Comparison of ENCODE assay signal across 23 cellular contexts in genomic region chr15:69754313-69754712, GRCh38.
A peak's percentile ranks its signal among the peaks of the same experiment; 100 is the strongest.
DNase-seq lines count a peak whose midpoint lies in the region; ATAC-seq and TF ChIP-seq lines count a peak whose summit lies in the region.
"Had no signal": no experiment of that assay in that cellular context is flagged by ENCODE, and none has a peak within 500 bp of the region (broad histone marks: within the 10 kb centered on the region; RNA-seq: fewer than 3 reads in every experiment).

No MANE protein-coding gene starts in this region.

- H3K27ac Mint-ChIP-seq in activated naive CD4-positive, alpha-beta T cell treated with anti-CD3 and anti-CD28 coated beads for 36 hours = peak overlapping the region; percentile 97
- peak overlapping the region; percentile 87 for H3K27ac Mint-ChIP-seq in activated T-helper 1 cell treated with anti-CD3 and anti-CD28 coated beads, Interleukin-12 subunit alpha, Interleukin-12 subunit beta, Interleukin-2, Interleukin-4 antibody, amounts not matched to agents 30 ng/mL and 10 ng/mL and 1 ng/mL, durations not matched to agents 14 hours and 24 hours and 36 hours
- H3K27ac Mint-ChIP-seq: progenitor cell of endocrine pancreas had no signal

- H3K79me2 ChIP-seq in KMS-11 (ENCODE audit: insufficient read depth, low read depth) = no peaks in the 10 kb centered on the region

- H3K27me3 ChIP-seq in KMS-11 (ENCODE audit: insufficient read depth, low read depth) = no peaks in the 10 kb centered on the region
- no peaks in the 10 kb centered on the region for H3K27me3 ChIP-seq in neutrophil
- H3K27me3 ChIP-seq: brain microvascular endothelial cell, right lobe of liver, upper lobe of right lung had no signal

- DNase-seq in activated naive CD4-positive, alpha-beta T cell treated with anti-CD3 and anti-CD28 coated beads for 36 hours = no peak
- no peak for DNase-seq in activated naive CD4-positive, alpha-beta T cell (lab: John Stamatoyannopoulos, UW)
- no peak for DNase-seq in activated T-helper 1 cell treated with anti-CD3 and anti-CD28 coated beads, Interleukin-12 subunit alpha, Interleukin-12 subunit beta, Interleukin-2, Interleukin-4 antibody, amounts not matched to agents 30 ng/mL and 10 ng/mL and 1 ng/mL, durations not matched to agents 14 hours and 24 hours and 36 hours (ENCODE audit: low spot score)
- DNase-seq: activated CD4-positive, alpha-beta T cell treated with anti-CD3 and anti-CD28 coated beads for 4 hours; brain microvascular endothelial cell; DMS 273 treated with DMSO at 0.1 percent for 48 hours; EL; KG1; NCI-H446 treated with DMSO at 0.1 percent for 48 hours; right lobe of liver; stimulated activated CD4-positive, alpha-beta T cell treated with anti-CD3 and anti-CD28 coated beads, Interleukin-2, amount 100 ng/mL, for 48 hours; substantia nigra; upper lobe of right lung had no signal

- H3K4me2 ChIP-seq in KMS-11 = peak overlapping the region; percentile 75

- H3K27me3 Mint-ChIP-seq in activated naive CD4-positive, alpha-beta T cell treated with anti-CD3 and anti-CD28 coated beads for 36 hours (ENCODE audit: low read depth) = peaks cover 4% of the 10 kb centered on the region
- peaks cover 2% of the 10 kb centered on the region for H3K27me3 Mint-ChIP-seq in activated T-helper 1 cell treated with anti-CD3 and anti-CD28 coated beads, Interleukin-12 subunit alpha, Interleukin-12 subunit beta, Interleukin-2, Interleukin-4 antibody, amounts not matched to agents 30 ng/mL and 10 ng/mL and 1 ng/mL, durations not matched to agents 14 hours and 24 hours and 36 hours (ENCODE audit: insufficient read depth)
- H3K27me3 Mint-ChIP-seq: memory B cell had no signal

- H3K36me3 ChIP-seq in KMS-11 (ENCODE audit: insufficient read depth) (no peaks in the 10 kb centered on the region), neutrophil (no peaks in the 10 kb centered on the region)
- H3K36me3 ChIP-seq: brain microvascular endothelial cell, right lobe of liver, upper lobe of right lung had no signal

- no peaks in the 10 kb centered on the region for H4K20me1 ChIP-seq in KMS-11 (ENCODE audit: insufficient read depth)

- no peak overlapping the region for H2AFZ ChIP-seq in KMS-11 (ENCODE audit: low read depth)

- H3K36me3 Mint-ChIP-seq in activated naive CD4-positive, alpha-beta T cell treated with anti-CD3 and anti-CD28 coated beads for 36 hours (ENCODE audit: low read depth) = peaks cover 14% of the 10 kb centered on the region
- peaks cover 46% of the 10 kb centered on the region for H3K36me3 Mint-ChIP-seq in activated T-helper 1 cell treated with anti-CD3 and anti-CD28 coated beads, Interleukin-12 subunit alpha, Interleukin-12 subunit beta, Interleukin-2, Interleukin-4 antibody, amounts not matched to agents 30 ng/mL and 10 ng/mL and 1 ng/mL, durations not matched to agents 14 hours and 24 hours and 36 hours (ENCODE audit: low read depth)

- CTCF ChIA-PET in activated naive CD4-positive, alpha-beta T cell treated with anti-CD3 and anti-CD28 coated beads for 36 hours (lab: Charles Lee) = interaction anchor here (3.2 kb wide), 1 partner anchor 11 kb away, joined by 9 read pairs; no protein-coding TSS in a partner anchor

- peak overlapping the region; percentile 44 for H3K4me3 Mint-ChIP-seq in activated naive CD4-positive, alpha-beta T cell treated with anti-CD3 and anti-CD28 coated beads for 36 hours
- H3K4me3 Mint-ChIP-seq in activated T-helper 1 cell treated with anti-CD3 and anti-CD28 coated beads, Interleukin-12 subunit alpha, Interleukin-12 subunit beta, Interleukin-2, Interleukin-4 antibody, amounts not matched to agents 30 ng/mL and 10 ng/mL and 1 ng/mL, durations not matched to agents 14 hours and 24 hours and 36 hours = peak overlapping the region; percentile 55
- H3K4me3 Mint-ChIP-seq: memory B cell had no signal

- peaks cover 91% of the 10 kb centered on the region for H3K4me1 Mint-ChIP-seq in activated naive CD4-positive, alpha-beta T cell treated with anti-CD3 and anti-CD28 coated beads for 36 hours (ENCODE audit: low read depth)
- peaks cover 72% of the 10 kb centered on the region for H3K4me1 Mint-ChIP-seq in activated T-helper 1 cell treated with anti-CD3 and anti-CD28 coated beads, Interleukin-12 subunit alpha, Interleukin-12 subunit beta, Interleukin-2, Interleukin-4 antibody, amounts not matched to agents 30 ng/mL and 10 ng/mL and 1 ng/mL, durations not matched to agents 14 hours and 24 hours and 36 hours (ENCODE audit: low read depth)

- H3K4me1 ChIP-seq in KMS-11 (ENCODE audit: low read depth, poor library complexity, severe bottlenecking) (peaks cover 76% of the 10 kb centered on the region), neutrophil (ENCODE audit: control insufficient read depth in 1 of 2, insufficient read depth in 1 of 2, low read depth in 1 of 2, low read length in 1 of 2) (peaks cover 78 to 100% of the 10 kb centered on the region in 2 experiments)
- H3K4me1 ChIP-seq: right lobe of liver had no signal

- no peaks in the 10 kb centered on the region for H3K9me3 ChIP-seq in neutrophil
- H3K9me3 ChIP-seq: right lobe of liver, upper lobe of right lung had no signal

- ATAC-seq in HG02852 (IDR thresholded peaks at IDR 0.05; ENCODE audit: unreplicated experiment) = no peak
- no peak for ATAC-seq in GM21381 (IDR thresholded peaks at IDR 0.05; ENCODE audit: unreplicated experiment)
- ATAC-seq: GM12878, left lobe of liver, right lobe of liver, upper lobe of right lung had no signal

- H3K27ac ChIP-seq in KMS-11 (no peak overlapping the region), neutrophil (peak overlapping the region; percentile 98)
- H3K27ac ChIP-seq: brain microvascular endothelial cell, C4-2B, right lobe of liver, RWPE1, upper lobe of right lung had no signal

- intact Hi-C loops in activated naive CD4-positive, alpha-beta T cell treated with anti-CD3 and anti-CD28 coated beads for 36 hours (cut with micrococcal nuclease) = loop anchor here (2.0 to 10.0 kb wide), 2 partner anchors 14 to 220 kb away; no protein-coding TSS in a partner anchor
- intact Hi-C loops in activated T-helper 1 cell treated with anti-CD3 and anti-CD28 coated beads, Interleukin-12 subunit alpha, Interleukin-12 subunit beta, Interleukin-2, Interleukin-4 antibody, amounts not matched to agents 30 ng/mL and 10 ng/mL and 1 ng/mL, durations not matched to agents 14 hours and 24 hours and 36 hours (cut with micrococcal nuclease) = loop anchor here (2.0 to 10.0 kb wide), 3 partner anchors 26 to 940 kb away; no protein-coding TSS in a partner anchor

- H3K4me3 ChIP-seq in KMS-11 (IDR thresholded peaks at IDR 0.05; ENCODE audit: insufficient read depth, low read depth, low read length) (no peak overlapping the region), neutrophil (ENCODE audit: low read depth in 1 of 2, low read length in 1 of 2) (peak overlapping the region; percentile 36 to 66)
- H3K4me3 ChIP-seq: GM12878, right lobe of liver, upper lobe of right lung had no signal

- peaks cover 11% of the 10 kb centered on the region for H3K9me3 Mint-ChIP-seq in activated naive CD4-positive, alpha-beta T cell treated with anti-CD3 and anti-CD28 coated beads for 36 hours
- peaks cover 66% of the 10 kb centered on the region for H3K9me3 Mint-ChIP-seq in activated T-helper 1 cell treated with anti-CD3 and anti-CD28 coated beads, Interleukin-12 subunit alpha, Interleukin-12 subunit beta, Interleukin-2, Interleukin-4 antibody, amounts not matched to agents 30 ng/mL and 10 ng/mL and 1 ng/mL, durations not matched to agents 14 hours and 24 hours and 36 hours

- TF ChIP-seq CTCF in KMS-11 (conservative IDR thresholded peaks at IDR 0.05; ENCODE audit: low read depth, low read length) (no peak), neutrophil (IDR thresholded peaks at IDR 0.05) (no peak)

- no peak overlapping the region for H3K9ac ChIP-seq in KMS-11
